2 cellular contexts compared by ENCODE assay signal in the genomic region with DNA sequence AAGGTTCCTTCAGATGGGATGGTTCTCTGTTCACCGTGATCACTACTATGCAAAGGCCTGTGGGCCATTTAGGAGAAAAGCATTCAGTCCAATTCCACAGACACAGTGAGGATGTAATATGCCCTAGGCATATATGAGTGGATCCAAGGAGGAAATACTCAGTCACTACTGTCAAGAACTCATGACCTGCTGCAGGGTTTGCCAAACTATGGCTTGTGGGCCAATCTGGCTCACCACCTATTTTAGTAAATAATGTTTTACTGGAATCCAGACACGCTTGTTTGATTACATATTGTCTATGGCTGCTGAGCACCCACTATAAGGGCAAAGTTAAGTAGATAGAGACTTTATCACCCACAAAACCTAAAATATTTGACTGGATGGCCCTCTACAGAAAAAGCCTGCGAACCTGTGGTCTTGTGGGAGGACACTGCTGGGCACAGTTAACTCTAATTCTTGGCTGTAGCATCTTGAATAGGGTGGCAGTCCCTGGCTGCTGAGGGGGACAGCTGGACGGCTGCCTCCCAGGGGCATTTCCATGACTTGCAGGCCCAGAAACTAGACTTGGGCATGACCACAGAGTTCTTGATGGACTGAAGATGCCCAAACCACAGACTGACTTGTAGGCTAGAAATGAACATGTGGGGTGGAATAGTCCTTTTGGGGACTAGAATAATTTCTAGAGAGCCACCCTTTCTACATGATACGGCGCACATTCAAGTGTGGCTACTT.
TF ChIP-seq lines count a peak whose summit lies in the region.

No MANE protein-coding gene starts in this region.

TF ChIP-seq in WTC11, 78 proteins besides CTCF, POLR2A, EP300 and RAD21 (continues in another document):
- TF ChIP-seq ATF1 (CRISPR knock-in tag; IDR thresholded peaks at IDR 0.05): no peak
- TF ChIP-seq RORB (CRISPR knock-in tag; IDR thresholded peaks at IDR 0.05): no peak
- no peak for TF ChIP-seq SP1 (CRISPR knock-in tag; conservative IDR thresholded peaks at IDR 0.05)
- no peak for TF ChIP-seq ZNF425 (CRISPR knock-in tag; conservative IDR thresholded peaks at IDR 0.05)
- TF ChIP-seq TEAD4 (CRISPR knock-in tag; IDR thresholded peaks at IDR 0.05): no peak
- TF ChIP-seq GTF2I (CRISPR knock-in tag; conservative IDR thresholded peaks at IDR 0.05): no peak
- TF ChIP-seq ZNF317 (CRISPR knock-in tag; IDR thresholded peaks at IDR 0.05; ENCODE audit: borderline replicate concordance, low read depth): no peak
- TF ChIP-seq AFF4 (CRISPR knock-in tag; IDR thresholded peaks at IDR 0.05; ENCODE audit: borderline replicate concordance): no peak
- TF ChIP-seq ZNF138 (CRISPR knock-in tag; conservative IDR thresholded peaks at IDR 0.05): no peak
- TF ChIP-seq, protein P1, sequence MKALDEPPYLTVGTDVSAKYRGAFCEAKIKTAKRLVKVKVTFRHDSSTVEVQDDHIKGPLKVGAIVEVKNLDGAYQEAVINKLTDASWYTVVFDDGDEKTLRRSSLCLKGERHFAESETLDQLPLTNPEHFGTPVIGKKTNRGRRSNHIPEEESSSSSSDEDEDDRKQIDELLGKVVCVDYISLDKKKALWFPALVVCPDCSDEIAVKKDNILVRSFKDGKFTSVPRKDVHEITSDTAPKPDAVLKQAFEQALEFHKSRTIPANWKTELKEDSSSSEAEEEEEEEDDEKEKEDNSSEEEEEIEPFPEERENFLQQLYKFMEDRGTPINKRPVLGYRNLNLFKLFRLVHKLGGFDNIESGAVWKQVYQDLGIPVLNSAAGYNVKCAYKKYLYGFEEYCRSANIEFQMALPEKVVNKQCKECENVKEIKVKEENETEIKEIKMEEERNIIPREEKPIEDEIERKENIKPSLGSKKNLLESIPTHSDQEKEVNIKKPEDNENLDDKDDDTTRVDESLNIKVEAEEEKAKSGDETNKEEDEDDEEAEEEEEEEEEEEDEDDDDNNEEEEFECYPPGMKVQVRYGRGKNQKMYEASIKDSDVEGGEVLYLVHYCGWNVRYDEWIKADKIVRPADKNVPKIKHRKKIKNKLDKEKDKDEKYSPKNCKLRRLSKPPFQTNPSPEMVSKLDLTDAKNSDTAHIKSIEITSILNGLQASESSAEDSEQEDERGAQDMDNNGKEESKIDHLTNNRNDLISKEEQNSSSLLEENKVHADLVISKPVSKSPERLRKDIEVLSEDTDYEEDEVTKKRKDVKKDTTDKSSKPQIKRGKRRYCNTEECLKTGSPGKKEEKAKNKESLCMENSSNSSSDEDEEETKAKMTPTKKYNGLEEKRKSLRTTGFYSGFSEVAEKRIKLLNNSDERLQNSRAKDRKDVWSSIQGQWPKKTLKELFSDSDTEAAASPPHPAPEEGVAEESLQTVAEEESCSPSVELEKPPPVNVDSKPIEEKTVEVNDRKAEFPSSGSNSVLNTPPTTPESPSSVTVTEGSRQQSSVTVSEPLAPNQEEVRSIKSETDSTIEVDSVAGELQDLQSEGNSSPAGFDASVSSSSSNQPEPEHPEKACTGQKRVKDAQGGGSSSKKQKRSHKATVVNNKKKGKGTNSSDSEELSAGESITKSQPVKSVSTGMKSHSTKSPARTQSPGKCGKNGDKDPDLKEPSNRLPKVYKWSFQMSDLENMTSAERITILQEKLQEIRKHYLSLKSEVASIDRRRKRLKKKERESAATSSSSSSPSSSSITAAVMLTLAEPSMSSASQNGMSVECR (CRISPR knock-in tag; IDR thresholded peaks at IDR 0.05; ENCODE audit: borderline replicate concordance): no peak
- TF ChIP-seq JUN (CRISPR knock-in tag; IDR thresholded peaks at IDR 0.05): no peak
- TF ChIP-seq JAZF1 (CRISPR knock-in tag; IDR thresholded peaks at IDR 0.05): no peak
- TF ChIP-seq ZNF396 (CRISPR knock-in tag; IDR thresholded peaks at IDR 0.05; ENCODE audit: borderline replicate concordance): no peak
- TF ChIP-seq ZNF416 (CRISPR knock-in tag; IDR thresholded peaks at IDR 0.05): no peak
- no peak for TF ChIP-seq CREM (CRISPR knock-in tag; IDR thresholded peaks at IDR 0.05)
- no peak for TF ChIP-seq MAX (CRISPR knock-in tag; IDR thresholded peaks at IDR 0.05)

TF ChIP-seq in H1, 55 proteins besides CTCF, POLR2A, EP300 and RAD21:
- TF ChIP-seq SRF (IDR thresholded peaks at IDR 0.05; ENCODE audit: low read depth, low read length) (no peak), SAP30 (IDR thresholded peaks at IDR 0.05; ENCODE audit: insufficient read depth, insufficient replicate concordance, low read length) (no peak), CHD2 (IDR thresholded peaks at IDR 0.05; ENCODE audit: low read length) (no peak), TAF1 (IDR thresholded peaks at IDR 0.05; ENCODE audit: low read depth, low read length) (no peak), CREB1 (IDR thresholded peaks at IDR 0.05) (no peak), JUN (IDR thresholded peaks at IDR 0.05; ENCODE audit: low read depth, low read length) (no peak)
- TF ChIP-seq, protein P2, sequence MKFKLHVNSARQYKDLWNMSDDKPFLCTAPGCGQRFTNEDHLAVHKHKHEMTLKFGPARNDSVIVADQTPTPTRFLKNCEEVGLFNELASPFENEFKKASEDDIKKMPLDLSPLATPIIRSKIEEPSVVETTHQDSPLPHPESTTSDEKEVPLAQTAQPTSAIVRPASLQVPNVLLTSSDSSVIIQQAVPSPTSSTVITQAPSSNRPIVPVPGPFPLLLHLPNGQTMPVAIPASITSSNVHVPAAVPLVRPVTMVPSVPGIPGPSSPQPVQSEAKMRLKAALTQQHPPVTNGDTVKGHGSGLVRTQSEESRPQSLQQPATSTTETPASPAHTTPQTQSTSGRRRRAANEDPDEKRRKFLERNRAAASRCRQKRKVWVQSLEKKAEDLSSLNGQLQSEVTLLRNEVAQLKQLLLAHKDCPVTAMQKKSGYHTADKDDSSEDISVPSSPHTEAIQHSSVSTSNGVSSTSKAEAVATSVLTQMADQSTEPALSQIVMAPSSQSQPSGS (IDR thresholded peaks at IDR 0.05; ENCODE audit: low read length): no peak
